1 cellular context compared by ENCODE assay signal in genomic region chr2:31354837-31355236, GRCh38.
TF ChIP-seq lines count a peak whose summit lies in the region.

No MANE protein-coding gene starts in this region.

TF ChIP-seq in GM12878, 131 proteins besides CTCF, POLR2A, EP300 and RAD21 (continued from another document):
- TF ChIP-seq CBX3 (IDR thresholded peaks at IDR 0.05; ENCODE audit: borderline replicate concordance, low read depth) (no peak), ATF7 (IDR thresholded peaks at IDR 0.05; ENCODE audit: low read depth) (no peak), FOXK2 (IDR thresholded peaks at IDR 0.05) (no peak), ZSCAN29 (IDR thresholded peaks at IDR 0.05) (no peak), KAT2A (conservative IDR thresholded peaks at IDR 0.05; ENCODE audit: control insufficient read depth, low read depth, low read length) (no peak), IKZF1 (conservative IDR thresholded peaks at IDR 0.05) (no peak), KLF5 (IDR thresholded peaks at IDR 0.05; ENCODE audit: partially characterized antibody) (no peak)
- TF ChIP-seq, protein P1, sequence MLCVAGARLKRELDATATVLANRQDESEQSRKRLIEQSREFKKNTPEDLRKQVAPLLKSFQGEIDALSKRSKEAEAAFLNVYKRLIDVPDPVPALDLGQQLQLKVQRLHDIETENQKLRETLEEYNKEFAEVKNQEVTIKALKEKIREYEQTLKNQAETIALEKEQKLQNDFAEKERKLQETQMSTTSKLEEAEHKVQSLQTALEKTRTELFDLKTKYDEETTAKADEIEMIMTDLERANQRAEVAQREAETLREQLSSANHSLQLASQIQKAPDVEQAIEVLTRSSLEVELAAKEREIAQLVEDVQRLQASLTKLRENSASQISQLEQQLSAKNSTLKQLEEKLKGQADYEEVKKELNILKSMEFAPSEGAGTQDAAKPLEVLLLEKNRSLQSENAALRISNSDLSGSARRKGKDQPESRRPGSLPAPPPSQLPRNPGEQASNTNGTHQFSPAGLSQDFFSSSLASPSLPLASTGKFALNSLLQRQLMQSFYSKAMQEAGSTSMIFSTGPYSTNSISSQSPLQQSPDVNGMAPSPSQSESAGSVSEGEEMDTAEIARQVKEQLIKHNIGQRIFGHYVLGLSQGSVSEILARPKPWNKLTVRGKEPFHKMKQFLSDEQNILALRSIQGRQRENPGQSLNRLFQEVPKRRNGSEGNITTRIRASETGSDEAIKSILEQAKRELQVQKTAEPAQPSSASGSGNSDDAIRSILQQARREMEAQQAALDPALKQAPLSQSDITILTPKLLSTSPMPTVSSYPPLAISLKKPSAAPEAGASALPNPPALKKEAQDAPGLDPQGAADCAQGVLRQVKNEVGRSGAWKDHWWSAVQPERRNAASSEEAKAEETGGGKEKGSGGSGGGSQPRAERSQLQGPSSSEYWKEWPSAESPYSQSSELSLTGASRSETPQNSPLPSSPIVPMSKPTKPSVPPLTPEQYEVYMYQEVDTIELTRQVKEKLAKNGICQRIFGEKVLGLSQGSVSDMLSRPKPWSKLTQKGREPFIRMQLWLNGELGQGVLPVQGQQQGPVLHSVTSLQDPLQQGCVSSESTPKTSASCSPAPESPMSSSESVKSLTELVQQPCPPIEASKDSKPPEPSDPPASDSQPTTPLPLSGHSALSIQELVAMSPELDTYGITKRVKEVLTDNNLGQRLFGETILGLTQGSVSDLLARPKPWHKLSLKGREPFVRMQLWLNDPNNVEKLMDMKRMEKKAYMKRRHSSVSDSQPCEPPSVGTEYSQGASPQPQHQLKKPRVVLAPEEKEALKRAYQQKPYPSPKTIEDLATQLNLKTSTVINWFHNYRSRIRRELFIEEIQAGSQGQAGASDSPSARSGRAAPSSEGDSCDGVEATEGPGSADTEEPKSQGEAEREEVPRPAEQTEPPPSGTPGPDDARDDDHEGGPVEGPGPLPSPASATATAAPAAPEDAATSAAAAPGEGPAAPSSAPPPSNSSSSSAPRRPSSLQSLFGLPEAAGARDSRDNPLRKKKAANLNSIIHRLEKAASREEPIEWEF (IDR thresholded peaks at IDR 0.05; ENCODE audit: insufficient replicate concordance, low read depth, low read length), result no peak
- TF ChIP-seq, protein P2, sequence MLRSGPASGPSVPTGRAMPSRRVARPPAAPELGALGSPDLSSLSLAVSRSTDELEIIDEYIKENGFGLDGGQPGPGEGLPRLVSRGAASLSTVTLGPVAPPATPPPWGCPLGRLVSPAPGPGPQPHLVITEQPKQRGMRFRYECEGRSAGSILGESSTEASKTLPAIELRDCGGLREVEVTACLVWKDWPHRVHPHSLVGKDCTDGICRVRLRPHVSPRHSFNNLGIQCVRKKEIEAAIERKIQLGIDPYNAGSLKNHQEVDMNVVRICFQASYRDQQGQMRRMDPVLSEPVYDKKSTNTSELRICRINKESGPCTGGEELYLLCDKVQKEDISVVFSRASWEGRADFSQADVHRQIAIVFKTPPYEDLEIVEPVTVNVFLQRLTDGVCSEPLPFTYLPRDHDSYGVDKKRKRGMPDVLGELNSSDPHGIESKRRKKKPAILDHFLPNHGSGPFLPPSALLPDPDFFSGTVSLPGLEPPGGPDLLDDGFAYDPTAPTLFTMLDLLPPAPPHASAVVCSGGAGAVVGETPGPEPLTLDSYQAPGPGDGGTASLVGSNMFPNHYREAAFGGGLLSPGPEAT (IDR thresholded peaks at IDR 0.05; ENCODE audit: low read depth), result no peak
